ENCODE assay signal across 29 cellular contexts in the genomic region with DNA sequence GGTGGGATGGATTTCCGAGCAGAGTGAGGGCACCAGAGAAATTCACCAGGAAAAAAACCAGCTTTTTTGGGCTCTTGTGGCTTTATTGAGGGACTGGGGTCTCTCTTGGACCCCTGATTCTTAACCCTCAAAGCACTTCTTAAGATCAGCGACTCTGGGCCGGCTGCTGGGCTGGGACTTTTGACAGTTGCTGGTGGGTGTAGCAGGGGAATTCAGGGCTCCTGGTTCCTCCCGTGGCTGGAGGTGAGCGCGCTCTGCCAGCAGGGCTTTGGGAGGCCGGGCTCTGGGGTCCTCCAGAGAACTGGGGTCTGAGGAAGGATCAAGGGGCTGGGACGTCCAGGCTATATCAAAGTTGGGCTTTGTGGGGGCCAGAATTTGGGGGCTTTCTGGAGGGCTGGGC. TPM values are rescaled to one million over a fixed set of nuclear protein-coding genes. Genes with fewer than 3 reads are reported as not detected.
DNase-seq lines count a peak whose midpoint lies in the region; ATAC-seq and TF ChIP-seq lines count a peak whose summit lies in the region.
"Had no signal": no experiment of that assay in that cellular context is flagged by ENCODE, and none has a peak within 500 bp of the region (broad histone marks: within the 10 kb centered on the region; RNA-seq: fewer than 3 reads in every experiment).

No MANE protein-coding gene starts in this region.

- CTCF ChIA-PET in CD4-positive, alpha-beta memory T cell (lab: Charles Lee; ENCODE audit: partially characterized antibody), result no interaction called here
- CTCF ChIA-PET in OCI-LY7 (lab: Charles Lee; ENCODE audit: unreplicated experiment), result no interaction called here

- peaks cover 43% of the 10 kb centered on the region for H3K36me3 Mint-ChIP-seq in activated T-cell treated with anti-CD3 and anti-CD28 coated beads, Interleukin-2, amount 50 U/mL, for 24 hours (ENCODE audit: low read depth)
- peaks cover 10 to 29% of the 10 kb centered on the region in 2 donors for H3K36me3 Mint-ChIP-seq in CD4-positive, alpha-beta memory T cell

- H2BK5ac ChIP-seq in neuronal stem cell (ENCODE audit: low read length), result peak overlapping the region; percentile 68

- H4K20me1 ChIP-seq in OCI-LY7 (ENCODE audit: insufficient read depth, low read length), result no peaks in the 10 kb centered on the region

- H2AFZ ChIP-seq in OCI-LY7 (ENCODE audit: low read length), result no peak overlapping the region
- H2AFZ ChIP-seq in neuronal stem cell (ENCODE audit: low read length), result no peak overlapping the region
- H2AFZ ChIP-seq: PC-9 had no signal

- no peak overlapping the region for H3K4me3 ChIP-seq in CD4-positive, alpha-beta memory T cell (ENCODE audit: low read length in 2 of 2)
- H3K4me3 ChIP-seq in OCI-LY7 (ENCODE audit: low read depth, low read length, poor library complexity, severe bottlenecking), result no peak overlapping the region
- no peak overlapping the region for H3K4me3 ChIP-seq in neuronal stem cell (ENCODE audit: low read length in 2 of 2)
- H3K4me3 ChIP-seq: HAP-1, K562, PC-9, SJSA1 had no signal

- no peak overlapping the region for H3K14ac ChIP-seq in neuronal stem cell (ENCODE audit: low read length)

- intact Hi-C loops in CD4-positive, alpha-beta memory T cell (cut with micrococcal nuclease), result no loop called here
- intact Hi-C loops in OCI-LY7 (cut with micrococcal nuclease; ENCODE audit: unreplicated experiment), result no loop called here

- no peaks in the 10 kb centered on the region for H3K79me1 ChIP-seq in neuronal stem cell (ENCODE audit: low read depth, low read length)

- POLR2A ChIA-PET in CD4-positive, alpha-beta memory T cell (lab: Charles Lee; ENCODE audit: partially characterized antibody), result interaction anchor here (0.8 to 1.2 kb wide), 2 partner anchors 16 to 43 kb away, joined by 3 read pairs; partner anchors contain the start of gene KHSRP
- POLR2A ChIA-PET in OCI-LY7 (lab: Charles Lee), result no interaction called here

- H3K9me3 ChIP-seq in CD4-positive, alpha-beta memory T cell (ENCODE audit: control insufficient read depth in 1 of 2, low read length in 2 of 2), result no peaks in the 10 kb centered on the region
- H3K9me3 ChIP-seq in OCI-LY7 (ENCODE audit: low read length) (no peaks in the 10 kb centered on the region), neuronal stem cell (replicated peaks in 1 of 2; ENCODE audit: control insufficient read depth in 2 of 2, insufficient read depth in 1 of 2, low read depth in 1 of 2, low read length in 2 of 2) (peaks cover 0 to 2% of the 10 kb centered on the region in 2 donors)
- H3K9me3 ChIP-seq: BE2C, HAP-1, SJSA1 had no signal

- BruUV-seq in OCI-LY7 (replicated peaks; lab: Mats Ljungman, UMichigan), result TSS peak; percentile 94

- no peaks in the 10 kb centered on the region for H3K27me3 ChIP-seq in CD4-positive, alpha-beta memory T cell (ENCODE audit: insufficient read depth, low read length)
- peaks cover 12 to 65% (median 27%) of the 10 kb centered on the region in 3 experiments for H3K27me3 ChIP-seq in neuronal stem cell (ENCODE audit: control insufficient read depth in 3 of 3, insufficient read depth in 3 of 3, low read depth in 1 of 3, low read length in 3 of 3)

- no CpG with 5 or more reads among the region's 8 CpGs for WGBS in neuronal stem cell (ENCODE audit: extremely low coverage in 2 of 2, insufficient read length in 2 of 2, insufficient replicate concordance in 1 of 2), 2 donors

- no peak overlapping the region for H3K23ac ChIP-seq in neuronal stem cell (ENCODE audit: low read depth, low read length, poor library complexity)

- DNase-seq in activated T-cell treated with anti-CD3 and anti-CD28 coated beads, Interleukin-2, amount 50 U/mL, for 24 hours, result no peak
- no peak for DNase-seq in activated T-cell treated with anti-CD3 and anti-CD28 coated beads, Interleukin-2, amount 50 U/mL, for 48 hours
- no peak for DNase-seq in CD4-positive, alpha-beta memory T cell
- DNase-seq in OCI-LY7 (ENCODE audit: low spot score), result no peak
- no peak for DNase-seq in neuronal stem cell (ENCODE audit: low spot score)
- no peak for DNase-seq in T-helper 2 cell
- no peak for DNase-seq in HPDE6-E6E7 (ENCODE audit: extremely low spot score)
- DNase-seq: 8988T, ACHN, BE2C, DMS53, GOT3, HFFc6, NCI-H1105 treated with DMSO at 0.1 percent for 48 hours, NCI-H146, NCI-H1930, NCI-H2107, NCI-H524, NCI-H748 treated with DMSO at 0.1 percent for 48 hours, PC-9 had no signal

- H3K9me2 ChIP-seq in OCI-LY7 (ENCODE audit: insufficient read depth, low read length), result no peaks in the 10 kb centered on the region

- peaks cover 13% of the 10 kb centered on the region for H3K4me1 ChIP-seq in CD4-positive, alpha-beta memory T cell (ENCODE audit: insufficient read depth, low read length)
- H3K4me1 ChIP-seq in OCI-LY7 (ENCODE audit: insufficient read depth, low read length, poor library complexity, severe bottlenecking) (peaks cover 6% of the 10 kb centered on the region), neuronal stem cell (ENCODE audit: control insufficient read depth in 2 of 2, insufficient read depth in 1 of 2, low read depth in 1 of 2, low read length in 2 of 2) (peaks cover 0 to 2% of the 10 kb centered on the region in 2 donors)
- H3K4me1 ChIP-seq: BE2C, HAP-1, SJSA1 had no signal

- ATAC-seq in GM18870 (IDR thresholded peaks at IDR 0.05; ENCODE audit: unreplicated experiment), result no peak
- ATAC-seq: Right ventricle myocardium inferior had no signal

- no peak overlapping the region for H2BK12ac ChIP-seq in neuronal stem cell (ENCODE audit: low read length)

- no peak overlapping the region for H2BK15ac ChIP-seq in neuronal stem cell (ENCODE audit: low read length)

- H3K27ac Mint-ChIP-seq in activated T-cell treated with anti-CD3 and anti-CD28 coated beads, Interleukin-2, amount 50 U/mL, for 24 hours, result peak overlapping the region; percentile 50
- peak overlapping the region in 4 of 7 donors; percentile 22 to 46 (median 41) for H3K27ac Mint-ChIP-seq in CD4-positive, alpha-beta memory T cell
- H3K27ac Mint-ChIP-seq: HFFc6 had no signal

- no peak overlapping the region for H3K18ac ChIP-seq in neuronal stem cell (ENCODE audit: low read length)

- TF ChIP-seq CTCF in OCI-LY7 (conservative IDR thresholded peaks at IDR 0.05; ENCODE audit: low read length), result no peak

- H4K91ac ChIP-seq in neuronal stem cell (ENCODE audit: low read depth, low read length, poor library complexity), result no peak overlapping the region

- no peak overlapping the region for H2BK120ac ChIP-seq in neuronal stem cell (ENCODE audit: low read depth, low read length)

- no peak overlapping the region for H3K4ac ChIP-seq in neuronal stem cell (ENCODE audit: low read length)

- H3K79me2 ChIP-seq in OCI-LY7 (ENCODE audit: insufficient read depth, low read depth, low read length), result no peaks in the 10 kb centered on the region

- no peak overlapping the region for H3K4me2 ChIP-seq in OCI-LY7 (ENCODE audit: low read length)
- H3K4me2 ChIP-seq in neuronal stem cell (ENCODE audit: insufficient read depth, low read length, poor library complexity, severe bottlenecking), result no peak overlapping the region
- H3K4me2 ChIP-seq: PC-9 had no signal

- no peak overlapping the region for H4K8ac ChIP-seq in neuronal stem cell (ENCODE audit: low read depth, low read length)

- no peak overlapping the region for H3K4me3 Mint-ChIP-seq in activated T-cell treated with anti-CD3 and anti-CD28 coated beads, Interleukin-2, amount 50 U/mL, for 24 hours
- H3K4me3 Mint-ChIP-seq in CD4-positive, alpha-beta memory T cell, result no peak overlapping the region
- H3K4me3 Mint-ChIP-seq: CD14-positive monocyte, HFFc6 had no signal

- peaks cover 10% of the 10 kb centered on the region for H3K36me3 ChIP-seq in CD4-positive, alpha-beta memory T cell (ENCODE audit: insufficient read depth, low read length)
- H3K36me3 ChIP-seq in OCI-LY7 (ENCODE audit: insufficient read depth, low read length), result peaks cover 15% of the 10 kb centered on the region
- no peaks in the 10 kb centered on the region for H3K36me3 ChIP-seq in neuronal stem cell (replicated peaks in 1 of 2; ENCODE audit: control insufficient read depth in 2 of 2, insufficient read depth in 2 of 2, low read length in 2 of 2)
- H3K36me3 ChIP-seq: BE2C, HAP-1, SJSA1 had no signal

- peak overlapping the region; percentile 86 for H2AK5ac ChIP-seq in neuronal stem cell (ENCODE audit: low read depth, low read length)

- no peaks in the 10 kb centered on the region for H3K9me3 Mint-ChIP-seq in activated T-cell treated with anti-CD3 and anti-CD28 coated beads, Interleukin-2, amount 50 U/mL, for 24 hours
- no peaks in the 10 kb centered on the region for H3K9me3 Mint-ChIP-seq in CD4-positive, alpha-beta memory T cell
- H3K9me3 Mint-ChIP-seq: HFFc6 had no signal

- H3K27me3 Mint-ChIP-seq in activated T-cell treated with anti-CD3 and anti-CD28 coated beads, Interleukin-2, amount 50 U/mL, for 24 hours, result no peaks in the 10 kb centered on the region
- H3K27me3 Mint-ChIP-seq in CD4-positive, alpha-beta memory T cell, result no peaks in the 10 kb centered on the region

- no peak overlapping the region for H3K27ac ChIP-seq in CD4-positive, alpha-beta memory T cell (ENCODE audit: low read depth, low read length)
- no peak overlapping the region for H3K27ac ChIP-seq in OCI-LY7 (ENCODE audit: low read depth, low read length, poor library complexity, severe bottlenecking)
- H3K27ac ChIP-seq in neuronal stem cell (replicated peaks; ENCODE audit: low read length), result no peak overlapping the region
- H3K27ac ChIP-seq: PC-9, SJSA1 had no signal

- H3K9ac ChIP-seq in neuronal stem cell (ENCODE audit: low read depth, low read length, poor library complexity), result no peak overlapping the region

- peaks cover 8% of the 10 kb centered on the region for H3K4me1 Mint-ChIP-seq in activated T-cell treated with anti-CD3 and anti-CD28 coated beads, Interleukin-2, amount 50 U/mL, for 24 hours (ENCODE audit: low read depth)
- peaks cover 6 to 21% (median 12%) of the 10 kb centered on the region in 4 donors for H3K4me1 Mint-ChIP-seq in CD4-positive, alpha-beta memory T cell

RNA-seq across cellular contexts. Expression of gene CRB3, which starts 3.3 kb away (rescaled TPM):
- total RNA-seq in CD4-positive, alpha-beta memory T cell, result 1 to 10 TPM; 4.2 to 5.1 TPM
- polyA plus RNA-seq in CD4-positive, alpha-beta memory T cell, result 10 to 100 TPM in 1 of 2 donors, 1 to 10 TPM in 1; 4.3 to 10.3 TPM
- total RNA-seq in OCI-LY7 (2014; rRNA removed; shearing (Covaris generic)), result 1.2 and 1.5 TPM in 2 replicates
- total RNA-seq in OCI-LY7 (2022), result 2.3 and 2.9 TPM in 2 replicates
- 0.04 TPM for polyA plus RNA-seq in neuronal stem cell (2013, experiment 1 of 2)
- polyA plus RNA-seq in neuronal stem cell (2013, experiment 2 of 2), result 0.10 TPM
- total RNA-seq: HFFc6, LHCN-M2, Right ventricle myocardium inferior, RPMI7951, SJSA1 had no signal
- polyA plus RNA-seq: CD14-positive monocyte, K562 had no signal

RNA-seq across cellular contexts. Expression of gene SLC25A23, which starts 7.8 kb away (rescaled TPM):
- 10 to 100 TPM; 24.9 to 25.5 TPM for total RNA-seq in CD4-positive, alpha-beta memory T cell
- 10 to 100 TPM in 1 of 2 donors, 1 to 10 TPM in 1; 8.2 to 24.3 TPM for polyA plus RNA-seq in CD4-positive, alpha-beta memory T cell
- total RNA-seq in OCI-LY7 (2014; rRNA removed; shearing (Covaris generic)), result 48.4 and 50.9 TPM in 2 replicates
- 65.5 and 65.7 TPM in 2 replicates for total RNA-seq in OCI-LY7 (2022)
- 52.7 TPM for polyA plus RNA-seq in neuronal stem cell (2013, experiment 1 of 2)
- 51.9 TPM for polyA plus RNA-seq in neuronal stem cell (2013, experiment 2 of 2)

RNA-seq across cellular contexts. Expression of gene DENND1C, which starts 14.2 kb away (rescaled TPM):
- 100 to 1,000 TPM; 105 to 113 TPM for total RNA-seq in CD4-positive, alpha-beta memory T cell
- polyA plus RNA-seq in CD4-positive, alpha-beta memory T cell, result 10 to 100 TPM; 39.6 to 77.8 TPM
- total RNA-seq in OCI-LY7 (2014; rRNA removed; shearing (Covaris generic)), result 40.9 and 41.8 TPM in 2 replicates
- total RNA-seq in OCI-LY7 (2022), result 68.3 and 76.1 TPM in 2 replicates
- 0.61 TPM for polyA plus RNA-seq in neuronal stem cell (2013, experiment 1 of 2)
- 0.60 TPM for polyA plus RNA-seq in neuronal stem cell (2013, experiment 2 of 2)
- total RNA-seq: HFFc6, LHCN-M2, MCF 10A, PC-9, RPMI7951, SJSA1 had no signal

RNA-seq across cellular contexts. Expression of gene SLC25A41, which starts 33.8 kb away (rescaled TPM):
- total RNA-seq in CD4-positive, alpha-beta memory T cell, result not detected
- polyA plus RNA-seq in CD4-positive, alpha-beta memory T cell, result not detected
- not detected in 2 replicates for total RNA-seq in OCI-LY7 (2014; rRNA removed; shearing (Covaris generic))
- not detected in 2 replicates for total RNA-seq in OCI-LY7 (2022)
- 0.42 TPM for polyA plus RNA-seq in neuronal stem cell (2013, experiment 1 of 2)
- 0.47 TPM for polyA plus RNA-seq in neuronal stem cell (2013, experiment 2 of 2)
- total RNA-seq: HFFc6, LHCN-M2, MCF 10A, PC-9, RPMI7951, SJSA1 had no signal
- polyA plus RNA-seq: CD14-positive monocyte had no signal

RNA-seq across cellular contexts. Expression of gene TUBB4A, which starts 34.7 kb away (rescaled TPM):
- 1 to 10 TPM; 3.9 to 4.7 TPM for total RNA-seq in CD4-positive, alpha-beta memory T cell
- 1 to 10 TPM; 1.5 to 1.9 TPM for polyA plus RNA-seq in CD4-positive, alpha-beta memory T cell
- 9.7 and 14.4 TPM in 2 replicates for total RNA-seq in OCI-LY7 (2014; rRNA removed; shearing (Covaris generic))
- total RNA-seq in OCI-LY7 (2022), result 12.6 and 16.0 TPM in 2 replicates
- 30.8 TPM for polyA plus RNA-seq in neuronal stem cell (2013, experiment 1 of 2)
- 30.4 TPM for polyA plus RNA-seq in neuronal stem cell (2013, experiment 2 of 2)
- total RNA-seq: HFFc6, LHCN-M2, MCF 10A, PC-9, RPMI7951, SJSA1 had no signal
- polyA plus RNA-seq: CD14-positive monocyte had no signal
